8 cellular contexts compared by ENCODE assay signal in the genomic region with DNA sequence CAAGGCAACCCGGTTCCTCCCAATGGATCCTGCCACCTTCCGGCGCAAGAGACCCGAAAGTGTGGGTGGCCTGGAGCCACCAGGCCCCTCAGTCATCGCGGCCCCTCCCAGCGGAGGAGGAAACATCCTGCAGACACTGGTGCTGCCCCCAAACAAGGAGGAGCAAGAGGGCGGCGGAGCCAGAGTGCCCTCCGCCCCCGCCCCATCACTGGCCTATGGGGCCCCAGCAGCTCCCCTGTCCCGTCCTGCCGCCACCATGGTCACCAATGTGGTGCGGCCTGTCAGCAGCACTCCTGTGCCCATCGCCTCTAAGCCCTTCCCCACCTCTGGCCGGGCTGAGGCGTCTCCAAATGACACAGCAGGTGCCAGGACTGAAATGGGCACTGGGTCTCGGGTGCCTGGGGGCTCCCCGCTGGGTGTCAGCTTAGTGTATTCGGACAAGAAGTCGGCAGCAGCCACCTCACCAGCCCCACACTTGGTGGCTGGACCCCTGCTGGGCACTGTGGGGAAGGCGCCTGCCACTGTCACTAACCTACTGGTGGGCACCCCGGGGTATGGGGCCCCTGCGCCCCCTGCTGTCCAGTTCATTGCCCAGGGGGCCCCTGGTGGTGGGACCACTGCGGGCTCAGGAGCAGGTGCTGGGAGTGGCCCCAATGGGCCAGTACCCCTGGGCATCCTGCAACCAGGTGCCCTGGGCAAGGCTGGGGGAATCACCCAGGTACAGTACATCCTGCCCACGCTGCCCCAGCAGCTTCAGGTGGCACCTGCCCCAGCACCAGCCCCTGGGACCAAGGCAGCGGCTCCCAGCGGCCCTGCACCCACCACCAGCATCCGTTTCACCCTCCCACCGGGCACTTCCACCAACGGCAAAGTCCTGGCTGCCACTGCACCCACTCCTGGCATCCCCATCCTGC. TPM values are rescaled to one million over a fixed set of nuclear protein-coding genes. Genes with fewer than 3 reads are reported as not detected.
A peak's percentile ranks its signal among the peaks of the same experiment; 100 is the strongest.
DNase-seq lines count a peak whose midpoint lies in the region; ATAC-seq and TF ChIP-seq lines count a peak whose summit lies in the region.

No MANE protein-coding gene starts in this region.

- peaks cover 2% of the 10 kb centered on the region for H3K4me1 ChIP-seq in CD8-positive, alpha-beta T cell (ENCODE audit: insufficient read depth, low read length)
- peaks cover 19% of the 10 kb centered on the region for H3K4me1 ChIP-seq in Karpas-422 (ENCODE audit: low read length)

- intact Hi-C loops in CD8-positive, alpha-beta T cell (cut with DNase I, micrococcal nuclease), result loop anchor here (1.0 kb wide), 1 partner anchor 182 kb away; no protein-coding TSS in a partner anchor

- H3K4me2 ChIP-seq in Karpas-422 (ENCODE audit: low read depth, low read length, poor library complexity, severe bottlenecking), result no peak overlapping the region

- H3K9me2 ChIP-seq in Karpas-422 (replicated peaks; ENCODE audit: insufficient read depth, low read length), result no peaks in the 10 kb centered on the region

- TF ChIP-seq CTCF in CD8-positive, alpha-beta T cell (IDR thresholded peaks at IDR 0.05), result peak; percentile 57

- H3K27ac Mint-ChIP-seq in CD8-positive, alpha-beta T cell, result no peak overlapping the region

- no peaks in the 10 kb centered on the region for H3K9me3 ChIP-seq in CD8-positive, alpha-beta T cell (ENCODE audit: low read length)
- H3K9me3 ChIP-seq in Karpas-422 (ENCODE audit: low read length), result no peaks in the 10 kb centered on the region

- H3K4me1 Mint-ChIP-seq in CD8-positive, alpha-beta T cell (ENCODE audit: low read depth), result peaks cover 8% of the 10 kb centered on the region

- H3K27me3 ChIP-seq in CD8-positive, alpha-beta T cell (ENCODE audit: insufficient read depth, low read length), result no peaks in the 10 kb centered on the region
- no peaks in the 10 kb centered on the region for H3K27me3 ChIP-seq in Karpas-422 (ENCODE audit: low read length)

- peaks cover 75% of the 10 kb centered on the region for H3K36me3 Mint-ChIP-seq in CD8-positive, alpha-beta T cell

- peak in 6 of 7 experiments; percentile 45 to 79 (median 70) for DNase-seq in CD8-positive, alpha-beta T cell
- peak; percentile 84 for DNase-seq in Karpas-422
- DNase-seq in activated T-cell treated with anti-CD3 and anti-CD28 coated beads for 1 hour (ENCODE audit: low read depth), result peak; percentile 60
- DNase-seq in germinal center (ENCODE audit: low spot score), result peak; percentile 79
- DNase-seq in stimulated activated CD8-positive, alpha-beta memory T cell treated with anti-CD3 and anti-CD28 coated beads, Interleukin-4, amount 100 ng/mL, for 24 hours (ENCODE audit: low read depth), result peak; percentile 50
- DNase-seq in NCI-H748 treated with DMSO at 0.1 percent for 48 hours (lab: John Stamatoyannopoulos, UW), result no peak

- H3K4me3 ChIP-seq in CD8-positive, alpha-beta T cell (ENCODE audit: low read depth, low read length), result no peak overlapping the region
- no peak overlapping the region for H3K4me3 ChIP-seq in Karpas-422 (ENCODE audit: low read length)

- H3K36me3 ChIP-seq in CD8-positive, alpha-beta T cell (ENCODE audit: insufficient read depth, low read length), result peaks cover 16% of the 10 kb centered on the region
- peaks cover 22% of the 10 kb centered on the region for H3K36me3 ChIP-seq in Karpas-422 (ENCODE audit: insufficient read depth, low read length)

- H4K20me1 ChIP-seq in Karpas-422 (ENCODE audit: insufficient read depth, low read depth, low read length), result 0 out of 2 replicates have a peak, but pooled peaks cover 12% of the 10 kb centered on the region

- CTCF ChIA-PET in CD8-positive, alpha-beta T cell (lab: Charles Lee), result interaction anchor here (1.0 to 7.9 kb wide), 2 partner anchors 158 to 183 kb away, joined by 4 to 45 read pairs; no protein-coding TSS in a partner anchor

- no peak overlapping the region for H3K27ac ChIP-seq in CD8-positive, alpha-beta T cell (ENCODE audit: low read depth, low read length)
- H3K27ac ChIP-seq in Karpas-422 (ENCODE audit: low read length), result no peak overlapping the region

- H3K9ac ChIP-seq in Karpas-422 (ENCODE audit: low read length), result no peak overlapping the region

- no peaks in the 10 kb centered on the region for H3K9me3 Mint-ChIP-seq in CD8-positive, alpha-beta T cell

- H3K4me3 Mint-ChIP-seq in CD8-positive, alpha-beta T cell, result no peak overlapping the region

- H2AFZ ChIP-seq in Karpas-422 (ENCODE audit: low read length), result no peak overlapping the region

- H3K79me2 ChIP-seq in Karpas-422 (ENCODE audit: low read length), result peaks cover 5% of the 10 kb centered on the region

- POLR2A ChIA-PET in CD8-positive, alpha-beta T cell (lab: Charles Lee), result no interaction called here

- no peaks in the 10 kb centered on the region for H3K27me3 Mint-ChIP-seq in CD8-positive, alpha-beta T cell (ENCODE audit: low read depth)

- ATAC-seq in CD8-positive, alpha-beta T cell, result peak; percentile 90
- ATAC-seq in HG03469 (IDR thresholded peaks at IDR 0.05; ENCODE audit: unreplicated experiment), result no peak
- ATAC-seq in HG03196 (IDR thresholded peaks at IDR 0.05; ENCODE audit: unreplicated experiment), result no peak

RNA-seq across cellular contexts. Expression of a gene that starts 11.2 kb away (rescaled TPM):
- total RNA-seq in CD8-positive, alpha-beta T cell, result under 1 TPM in 1 of 2 experiments, not detected in 1; 0.19 TPM
- 0.25 and 1.2 TPM in 2 replicates for total RNA-seq in Karpas-422 (2014; rRNA removed; shearing (Covaris generic); ENCODE audit: low replicate concordance)

RNA-seq across cellular contexts. Expression of a gene that starts 11.6 kb away (rescaled TPM):
- 10 to 100 TPM; 10.1 to 13.5 TPM for total RNA-seq in CD8-positive, alpha-beta T cell
- 66.2 and 102 TPM in 2 replicates for total RNA-seq in Karpas-422 (2014; rRNA removed; shearing (Covaris generic); ENCODE audit: low replicate concordance)

RNA-seq across cellular contexts. Expression of a gene that starts 21.7 kb away (rescaled TPM):
- 100 to 1,000 TPM; 111 to 112 TPM for total RNA-seq in CD8-positive, alpha-beta T cell
- 25.0 and 30.6 TPM in 2 replicates for total RNA-seq in Karpas-422 (2014; rRNA removed; shearing (Covaris generic); ENCODE audit: low replicate concordance)

RNA-seq across cellular contexts. Expression of a gene that starts 22.3 kb away (rescaled TPM):
- total RNA-seq in CD8-positive, alpha-beta T cell, result not detected
- 18.7 and 30.5 TPM in 2 replicates for total RNA-seq in Karpas-422 (2014; rRNA removed; shearing (Covaris generic); ENCODE audit: low replicate concordance)

RNA-seq across cellular contexts. Expression of a gene that starts 34.7 kb away (rescaled TPM):
- 1 to 10 TPM; 5.2 to 5.9 TPM for total RNA-seq in CD8-positive, alpha-beta T cell
- total RNA-seq in Karpas-422 (2014; rRNA removed; shearing (Covaris generic); ENCODE audit: low replicate concordance), result 6.5 and 15.9 TPM in 2 replicates
